Comparison of ENCODE assay signal across 1 cellular context in genomic region chr21:37198989-37199924, GRCh38.
TF ChIP-seq lines count a peak whose summit lies in the region.

No MANE protein-coding gene starts in this region.

TF ChIP-seq in IMR-90, 13 proteins besides CTCF, POLR2A, EP300 and RAD21 (continued from another document):
- TF ChIP-seq RCOR1 (IDR thresholded peaks at IDR 0.05; ENCODE audit: insufficient replicate concordance, low read length) (no peak), FOS (IDR thresholded peaks at IDR 0.05; ENCODE audit: low read depth, low read length) (0 out of 2 replicates have a peak, but pooled peaks have one; percentile 22)
